6 cellular contexts compared by ENCODE assay signal in genomic region chr14:103521438-103521961, GRCh38. TPM values are rescaled to one million over a fixed set of nuclear protein-coding genes. Genes with fewer than 3 reads are reported as not detected.
DNase-seq lines count a peak whose midpoint lies in the region; ATAC-seq lines count a peak whose summit lies in the region.

No MANE protein-coding gene starts in this region.

- ATAC-seq in left cardiac atrium: peak; percentile 41 to 53
- ATAC-seq in GM19035 (IDR thresholded peaks at IDR 0.05; ENCODE audit: unreplicated experiment): no peak

- peaks cover 19% of the 10 kb centered on the region for H3K27me3 Mint-ChIP-seq in activated T-helper 1 cell treated with anti-CD3 and anti-CD28 coated beads, Interleukin-12 subunit alpha, Interleukin-12 subunit beta, Interleukin-2, Interleukin-4 antibody, amounts not matched to agents 30 ng/mL and 10 ng/mL and 1 ng/mL, durations not matched to agents 14 hours and 24 hours and 36 hours (ENCODE audit: insufficient read depth)

- intact Hi-C loops in left cardiac atrium (cut with DNase I): no loop called here
- intact Hi-C loops in activated T-helper 1 cell treated with anti-CD3 and anti-CD28 coated beads, Interleukin-12 subunit alpha, Interleukin-12 subunit beta, Interleukin-2, Interleukin-4 antibody, amounts not matched to agents 30 ng/mL and 10 ng/mL and 1 ng/mL, durations not matched to agents 14 hours and 24 hours and 36 hours (cut with micrococcal nuclease): loop anchor here (1.0 to 10.0 kb wide), 2 partner anchors 8 to 187 kb away; partner anchors contain the start of genes EIF5 and TRMT61A

- peaks cover 10% of the 10 kb centered on the region for H3K4me1 ChIP-seq in thymus (ENCODE audit: control insufficient read depth, insufficient read depth, low read length)

- H3K4me3 Mint-ChIP-seq in activated T-helper 1 cell treated with anti-CD3 and anti-CD28 coated beads, Interleukin-12 subunit alpha, Interleukin-12 subunit beta, Interleukin-2, Interleukin-4 antibody, amounts not matched to agents 30 ng/mL and 10 ng/mL and 1 ng/mL, durations not matched to agents 14 hours and 24 hours and 36 hours: no peak overlapping the region

- no peak overlapping the region for H3K27ac ChIP-seq in thymus (ENCODE audit: low read depth)

- H3K9me3 ChIP-seq in thymus (ENCODE audit: control insufficient read depth): peaks cover 1% of the 10 kb centered on the region

- H3K9me3 Mint-ChIP-seq in activated T-helper 1 cell treated with anti-CD3 and anti-CD28 coated beads, Interleukin-12 subunit alpha, Interleukin-12 subunit beta, Interleukin-2, Interleukin-4 antibody, amounts not matched to agents 30 ng/mL and 10 ng/mL and 1 ng/mL, durations not matched to agents 14 hours and 24 hours and 36 hours: no peaks in the 10 kb centered on the region

- H3K36me3 Mint-ChIP-seq in activated T-helper 1 cell treated with anti-CD3 and anti-CD28 coated beads, Interleukin-12 subunit alpha, Interleukin-12 subunit beta, Interleukin-2, Interleukin-4 antibody, amounts not matched to agents 30 ng/mL and 10 ng/mL and 1 ng/mL, durations not matched to agents 14 hours and 24 hours and 36 hours (ENCODE audit: low read depth): no peaks in the 10 kb centered on the region

- peaks cover 41% of the 10 kb centered on the region for H3K27me3 ChIP-seq in thymus (ENCODE audit: control insufficient read depth, insufficient read depth)

- DNase-seq in 8988T (peak; percentile 89), left cardiac atrium (no peak)
- no peak for DNase-seq in Jurkat, Clone E6-1 (ENCODE audit: low read depth, low spot score)
- DNase-seq in activated T-helper 1 cell treated with anti-CD3 and anti-CD28 coated beads, Interleukin-12 subunit alpha, Interleukin-12 subunit beta, Interleukin-2, Interleukin-4 antibody, amounts not matched to agents 30 ng/mL and 10 ng/mL and 1 ng/mL, durations not matched to agents 14 hours and 24 hours and 36 hours (ENCODE audit: low spot score): no peak

- H3K4me3 ChIP-seq in Jurkat, Clone E6-1 (ENCODE audit: low read length): peak overlapping the region; percentile 56
- peak overlapping the region; percentile 58 for H3K4me3 ChIP-seq in thymus (ENCODE audit: low read length)

- no peaks in the 10 kb centered on the region for H3K36me3 ChIP-seq in thymus (ENCODE audit: control insufficient read depth, insufficient read depth)

- H3K4me1 Mint-ChIP-seq in activated T-helper 1 cell treated with anti-CD3 and anti-CD28 coated beads, Interleukin-12 subunit alpha, Interleukin-12 subunit beta, Interleukin-2, Interleukin-4 antibody, amounts not matched to agents 30 ng/mL and 10 ng/mL and 1 ng/mL, durations not matched to agents 14 hours and 24 hours and 36 hours (ENCODE audit: low read depth): peaks cover 6% of the 10 kb centered on the region

- no peak overlapping the region for H3K27ac Mint-ChIP-seq in activated T-helper 1 cell treated with anti-CD3 and anti-CD28 coated beads, Interleukin-12 subunit alpha, Interleukin-12 subunit beta, Interleukin-2, Interleukin-4 antibody, amounts not matched to agents 30 ng/mL and 10 ng/mL and 1 ng/mL, durations not matched to agents 14 hours and 24 hours and 36 hours

- 1% methylated on average over 78 of the region's 78 CpGs for WGBS in thymus

RNA-seq across cellular contexts. Expression of gene CKB, which starts 1.1 kb away (rescaled TPM):
- 89.9 TPM for polyA plus RNA-seq in Jurkat, Clone E6-1 (2012; ENCODE audit: insufficient read depth, insufficient read length)
- total RNA-seq in left cardiac atrium: 100 to 1,000 TPM; 407 to 412 TPM
- polyA plus RNA-seq in thymus: 37.9 TPM
- total RNA-seq in activated T-helper 1 cell treated with anti-CD3 and anti-CD28 coated beads, Interleukin-12 subunit alpha, Interleukin-12 subunit beta, Interleukin-2, Interleukin-4 antibody, amounts not matched to agents 30 ng/mL and 10 ng/mL and 1 ng/mL, durations not matched to agents 14 hours and 24 hours and 36 hours: 13.7 and 16.0 TPM in 2 replicates

RNA-seq across cellular contexts. Expression of gene TRMT61A, which starts 7.5 kb away (rescaled TPM):
- 12.1 TPM for polyA plus RNA-seq in Jurkat, Clone E6-1 (2012; ENCODE audit: insufficient read depth, insufficient read length)
- total RNA-seq in left cardiac atrium: 1 to 10 TPM; 6.0 to 8.5 TPM
- polyA plus RNA-seq in thymus: 8.6 TPM
- total RNA-seq in activated T-helper 1 cell treated with anti-CD3 and anti-CD28 coated beads, Interleukin-12 subunit alpha, Interleukin-12 subunit beta, Interleukin-2, Interleukin-4 antibody, amounts not matched to agents 30 ng/mL and 10 ng/mL and 1 ng/mL, durations not matched to agents 14 hours and 24 hours and 36 hours: 23.4 and 23.7 TPM in 2 replicates

RNA-seq across cellular contexts. Expression of gene BAG5, which starts 41.0 kb away (rescaled TPM):
- 25.5 TPM for polyA plus RNA-seq in Jurkat, Clone E6-1 (2012; ENCODE audit: insufficient read depth, insufficient read length)
- total RNA-seq in left cardiac atrium: 10 to 100 TPM; 15.2 to 23.6 TPM
- 12.5 TPM for polyA plus RNA-seq in thymus
- total RNA-seq in activated T-helper 1 cell treated with anti-CD3 and anti-CD28 coated beads, Interleukin-12 subunit alpha, Interleukin-12 subunit beta, Interleukin-2, Interleukin-4 antibody, amounts not matched to agents 30 ng/mL and 10 ng/mL and 1 ng/mL, durations not matched to agents 14 hours and 24 hours and 36 hours: 33.8 and 34.1 TPM in 2 replicates

RNA-seq across cellular contexts. Expression of gene COA8, which starts 41.3 kb away (rescaled TPM):
- 23.9 TPM for polyA plus RNA-seq in Jurkat, Clone E6-1 (2012; ENCODE audit: insufficient read depth, insufficient read length)
- 10 to 100 TPM; 37.8 to 42.5 TPM for total RNA-seq in left cardiac atrium
- 39.2 TPM for polyA plus RNA-seq in thymus
- total RNA-seq in activated T-helper 1 cell treated with anti-CD3 and anti-CD28 coated beads, Interleukin-12 subunit alpha, Interleukin-12 subunit beta, Interleukin-2, Interleukin-4 antibody, amounts not matched to agents 30 ng/mL and 10 ng/mL and 1 ng/mL, durations not matched to agents 14 hours and 24 hours and 36 hours: 37.2 and 39.7 TPM in 2 replicates

Comparison
In these comparisons a context has a peak if more than half of its experiments do, and no peak if none do; other contexts are left out.
1. RNA of gene CKB, which starts 1.1 kb away (total RNA-seq): 407 to 412 TPM in left cardiac atrium; 13.7 to 16.0 TPM in activated T-helper 1 cell treated with anti-CD3 and anti-CD28 coated beads, Interleukin-12 subunit alpha, Interleukin-12 subunit beta, Interleukin-2, Interleukin-4 antibody, amounts not matched to agents 30 ng/mL and 10 ng/mL and 1 ng/mL, durations not matched to agents 14 hours and 24 hours and 36 hours; every median in the first group is over 10 times any median in the second.